2 cellular contexts compared by ENCODE assay signal in genomic region chr1:43969416-43969745, GRCh38.
TF ChIP-seq lines count a peak whose summit lies in the region.

No MANE protein-coding gene starts in this region.

TF ChIP-seq in SK-N-SH, 30 proteins besides CTCF, POLR2A, EP300 and RAD21 (continued from another document):
- TF ChIP-seq, protein P1, sequence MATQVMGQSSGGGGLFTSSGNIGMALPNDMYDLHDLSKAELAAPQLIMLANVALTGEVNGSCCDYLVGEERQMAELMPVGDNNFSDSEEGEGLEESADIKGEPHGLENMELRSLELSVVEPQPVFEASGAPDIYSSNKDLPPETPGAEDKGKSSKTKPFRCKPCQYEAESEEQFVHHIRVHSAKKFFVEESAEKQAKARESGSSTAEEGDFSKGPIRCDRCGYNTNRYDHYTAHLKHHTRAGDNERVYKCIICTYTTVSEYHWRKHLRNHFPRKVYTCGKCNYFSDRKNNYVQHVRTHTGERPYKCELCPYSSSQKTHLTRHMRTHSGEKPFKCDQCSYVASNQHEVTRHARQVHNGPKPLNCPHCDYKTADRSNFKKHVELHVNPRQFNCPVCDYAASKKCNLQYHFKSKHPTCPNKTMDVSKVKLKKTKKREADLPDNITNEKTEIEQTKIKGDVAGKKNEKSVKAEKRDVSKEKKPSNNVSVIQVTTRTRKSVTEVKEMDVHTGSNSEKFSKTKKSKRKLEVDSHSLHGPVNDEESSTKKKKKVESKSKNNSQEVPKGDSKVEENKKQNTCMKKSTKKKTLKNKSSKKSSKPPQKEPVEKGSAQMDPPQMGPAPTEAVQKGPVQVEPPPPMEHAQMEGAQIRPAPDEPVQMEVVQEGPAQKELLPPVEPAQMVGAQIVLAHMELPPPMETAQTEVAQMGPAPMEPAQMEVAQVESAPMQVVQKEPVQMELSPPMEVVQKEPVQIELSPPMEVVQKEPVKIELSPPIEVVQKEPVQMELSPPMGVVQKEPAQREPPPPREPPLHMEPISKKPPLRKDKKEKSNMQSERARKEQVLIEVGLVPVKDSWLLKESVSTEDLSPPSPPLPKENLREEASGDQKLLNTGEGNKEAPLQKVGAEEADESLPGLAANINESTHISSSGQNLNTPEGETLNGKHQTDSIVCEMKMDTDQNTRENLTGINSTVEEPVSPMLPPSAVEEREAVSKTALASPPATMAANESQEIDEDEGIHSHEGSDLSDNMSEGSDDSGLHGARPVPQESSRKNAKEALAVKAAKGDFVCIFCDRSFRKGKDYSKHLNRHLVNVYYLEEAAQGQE (IDR thresholded peaks at IDR 0.05; ENCODE audit: low read depth, low read length) = 0 out of 2 replicates have a peak, but pooled peaks have one; percentile 8

TF ChIP-seq in SK-N-SH treated with all-trans-retinoic acid at 6 μM for 48 hours, 23 proteins besides CTCF, POLR2A, EP300 and RAD21 (continued from another document):
- TF ChIP-seq, protein P2, sequence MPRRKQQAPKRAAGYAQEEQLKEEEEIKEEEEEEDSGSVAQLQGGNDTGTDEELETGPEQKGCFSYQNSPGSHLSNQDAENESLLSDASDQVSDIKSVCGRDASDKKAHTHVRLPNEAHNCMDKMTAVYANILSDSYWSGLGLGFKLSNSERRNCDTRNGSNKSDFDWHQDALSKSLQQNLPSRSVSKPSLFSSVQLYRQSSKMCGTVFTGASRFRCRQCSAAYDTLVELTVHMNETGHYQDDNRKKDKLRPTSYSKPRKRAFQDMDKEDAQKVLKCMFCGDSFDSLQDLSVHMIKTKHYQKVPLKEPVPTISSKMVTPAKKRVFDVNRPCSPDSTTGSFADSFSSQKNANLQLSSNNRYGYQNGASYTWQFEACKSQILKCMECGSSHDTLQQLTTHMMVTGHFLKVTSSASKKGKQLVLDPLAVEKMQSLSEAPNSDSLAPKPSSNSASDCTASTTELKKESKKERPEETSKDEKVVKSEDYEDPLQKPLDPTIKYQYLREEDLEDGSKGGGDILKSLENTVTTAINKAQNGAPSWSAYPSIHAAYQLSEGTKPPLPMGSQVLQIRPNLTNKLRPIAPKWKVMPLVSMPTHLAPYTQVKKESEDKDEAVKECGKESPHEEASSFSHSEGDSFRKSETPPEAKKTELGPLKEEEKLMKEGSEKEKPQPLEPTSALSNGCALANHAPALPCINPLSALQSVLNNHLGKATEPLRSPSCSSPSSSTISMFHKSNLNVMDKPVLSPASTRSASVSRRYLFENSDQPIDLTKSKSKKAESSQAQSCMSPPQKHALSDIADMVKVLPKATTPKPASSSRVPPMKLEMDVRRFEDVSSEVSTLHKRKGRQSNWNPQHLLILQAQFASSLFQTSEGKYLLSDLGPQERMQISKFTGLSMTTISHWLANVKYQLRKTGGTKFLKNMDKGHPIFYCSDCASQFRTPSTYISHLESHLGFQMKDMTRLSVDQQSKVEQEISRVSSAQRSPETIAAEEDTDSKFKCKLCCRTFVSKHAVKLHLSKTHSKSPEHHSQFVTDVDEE (CRISPR knock-in tag; IDR thresholded peaks at IDR 0.05) = no peak
- TF ChIP-seq ZNF565 (CRISPR knock-in tag; conservative IDR thresholded peaks at IDR 0.05; ENCODE audit: low read depth) (no peak), CREB5 (CRISPR knock-in tag; IDR thresholded peaks at IDR 0.05; ENCODE audit: low read depth) (no peak), ZFP30 (CRISPR knock-in tag; IDR thresholded peaks at IDR 0.05) (no peak), OSR1 (CRISPR knock-in tag; IDR thresholded peaks at IDR 0.05) (no peak), POU6F1 (CRISPR knock-in tag; IDR thresholded peaks at IDR 0.05; ENCODE audit: borderline replicate concordance, low read depth) (no peak), SNAI2 (CRISPR knock-in tag; IDR thresholded peaks at IDR 0.05) (no peak), ESRRG (CRISPR knock-in tag; IDR thresholded peaks at IDR 0.05) (no peak)
